In the genomic region with DNA sequence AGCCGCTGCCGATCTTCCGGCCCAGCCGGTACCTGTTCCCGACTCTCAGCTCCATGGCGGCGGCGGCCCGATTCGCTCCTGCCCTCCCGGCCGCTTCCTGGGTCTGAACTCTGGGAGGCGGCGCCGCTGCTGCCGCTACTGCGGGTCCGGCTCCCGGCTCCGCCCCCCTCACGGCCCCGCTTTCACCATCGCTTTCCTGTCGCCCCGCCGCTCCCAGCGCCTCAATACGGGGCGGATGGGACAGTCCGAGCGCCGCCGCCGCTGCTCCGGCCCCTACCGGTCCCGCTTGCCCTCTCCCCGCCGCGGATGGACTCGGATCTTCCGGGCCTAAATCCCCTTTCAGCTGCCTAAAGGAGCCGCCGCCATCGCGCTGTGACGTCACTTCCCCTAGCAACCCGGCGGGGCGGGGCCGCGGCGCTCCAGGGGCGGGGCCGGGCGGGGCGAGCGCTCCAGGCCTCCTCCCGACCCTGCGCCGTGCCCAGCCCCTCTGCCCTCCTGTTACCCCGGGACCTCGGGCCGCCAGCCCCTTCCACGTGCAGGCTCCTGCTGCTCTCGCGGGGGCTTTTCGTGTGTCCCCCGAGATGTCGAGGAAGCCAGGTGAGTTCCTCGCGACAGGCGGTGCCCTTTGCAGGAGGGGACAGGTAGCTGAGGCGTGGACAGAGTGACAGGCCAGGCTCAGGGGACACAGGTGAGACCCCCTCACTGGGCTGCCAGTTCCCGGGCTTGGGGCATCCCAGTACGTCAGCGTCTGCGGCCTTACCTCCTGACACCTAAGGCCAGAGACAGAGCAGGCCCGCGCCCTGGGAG, we compare ENCODE assay signal across 8 cellular contexts. TPM values are rescaled to one million over a fixed set of nuclear protein-coding genes. Genes with fewer than 3 reads are reported as not detected.
DNase-seq lines count a peak whose midpoint lies in the region; ATAC-seq, FAIRE-seq and TF ChIP-seq lines count a peak whose summit lies in the region.

A gene (minus strand): TSS at position 374 of the 807 bp plus-strand sequence. CDS start 319 bp downstream, at position 55.

- TF ChIP-seq CTCF in GM13976 (IDR thresholded peaks at IDR 0.05; ENCODE audit: borderline replicate concordance, control extremely low read depth, extremely low read depth, insufficient read depth, missing control alignments): no peak

- ATAC-seq in HG02884 (IDR thresholded peaks at IDR 0.05; ENCODE audit: unreplicated experiment): peak; percentile 59
- peak; percentile 93 to 95 for ATAC-seq in right cardiac atrium

- intact Hi-C loops in right cardiac atrium (cut with DNase I): no loop called here

- H3K27ac ChIP-seq in right cardiac atrium (ENCODE audit: low read length): peak within 1 kb of the TSS; percentile 80

- peak; percentile 99 for DNase-seq in GM13976 (ENCODE audit: low spot score)
- DNase-seq in NCI-H1930 (lab: John Stamatoyannopoulos, UW): peak; percentile 73 to 91
- DNase-seq in T-helper 22 cell (ENCODE audit: low read depth): peak; percentile 83
- peak; percentile 10 to 92 (median 82) for DNase-seq in anterior cingulate cortex (lab: John Stamatoyannopoulos, UW)
- peak; percentile 92 to 98 (median 97) for DNase-seq in right cardiac atrium
- DNase-seq in putamen (ENCODE audit: low spot score): peak; percentile 87
- DNase-seq in urothelium cell line (ENCODE audit: low spot score): peak; percentile 97

- in situ Hi-C loops in GM13976 (cut with MboI; ENCODE audit: low sequenced_read_pairs, unreplicated experiment): no loop called here

- peak within 1 kb of the TSS; percentile 98 for H3K4me3 ChIP-seq in right cardiac atrium (ENCODE audit: low read length)

- no peaks in the 10 kb centered on the region for H3K9me3 ChIP-seq in right cardiac atrium (ENCODE audit: control insufficient read depth, low read length)

- 4% methylated on average over 80 of the region's 80 CpGs for WGBS in right cardiac atrium

- FAIRE-seq in urothelium cell line (lab: Jason Lieb, UNC): peak; percentile 77

- H3K27me3 ChIP-seq in right cardiac atrium (ENCODE audit: control insufficient read depth, insufficient read depth): no peaks in the 10 kb centered on the region

- H3K4me1 ChIP-seq in right cardiac atrium (ENCODE audit: control insufficient read depth, insufficient read depth, low read length): peaks cover 11% of the 10 kb centered on the region

RNA-seq across cellular contexts. Expression of the gene that starts here (rescaled TPM):
- total RNA-seq in right cardiac atrium: 10 to 100 TPM; 68.8 to 81.7 (median 77.4) TPM
- polyA plus RNA-seq in right cardiac atrium: 61.7 TPM

Comparison
In these comparisons a context has a peak if more than half of its experiments do, and no peak if none do; other contexts are left out.
1. Peak in every context shown above with its lines: DNase-seq, ATAC-seq, H3K4me3 ChIP-seq and H3K27ac ChIP-seq.